1 cellular context compared by ENCODE assay signal in genomic region chr11:76329084-76329648, GRCh38.
TF ChIP-seq lines count a peak whose summit lies in the region.

No MANE protein-coding gene starts in this region.

TF ChIP-seq in HepG2, 621 proteins besides CTCF, POLR2A, EP300 and RAD21 (continued from another document):
- TF ChIP-seq ARID5B (CRISPR knock-in tag; IDR thresholded peaks at IDR 0.05) (peak; percentile 82), ZNF530 (CRISPR knock-in tag; IDR thresholded peaks at IDR 0.05; ENCODE audit: low read depth) (no peak), YY1 (IDR thresholded peaks at IDR 0.05; ENCODE audit: insufficient read depth, insufficient replicate concordance, low read depth, low read length) (no peak), TERF1 (CRISPR knock-in tag; IDR thresholded peaks at IDR 0.05) (no peak), PAF1 (CRISPR knock-in tag; IDR thresholded peaks at IDR 0.05) (no peak), KDM5B (CRISPR knock-in tag; IDR thresholded peaks at IDR 0.05; ENCODE audit: borderline replicate concordance) (no peak), FOXP4 (CRISPR knock-in tag; IDR thresholded peaks at IDR 0.05) (no peak), SRF (IDR thresholded peaks at IDR 0.05; ENCODE audit: low read depth, low read length) (no peak), PAX8 (CRISPR knock-in tag; IDR thresholded peaks at IDR 0.05; ENCODE audit: borderline replicate concordance) (no peak)
